ENCODE assay signal across 9 cellular contexts in the genomic region with DNA sequence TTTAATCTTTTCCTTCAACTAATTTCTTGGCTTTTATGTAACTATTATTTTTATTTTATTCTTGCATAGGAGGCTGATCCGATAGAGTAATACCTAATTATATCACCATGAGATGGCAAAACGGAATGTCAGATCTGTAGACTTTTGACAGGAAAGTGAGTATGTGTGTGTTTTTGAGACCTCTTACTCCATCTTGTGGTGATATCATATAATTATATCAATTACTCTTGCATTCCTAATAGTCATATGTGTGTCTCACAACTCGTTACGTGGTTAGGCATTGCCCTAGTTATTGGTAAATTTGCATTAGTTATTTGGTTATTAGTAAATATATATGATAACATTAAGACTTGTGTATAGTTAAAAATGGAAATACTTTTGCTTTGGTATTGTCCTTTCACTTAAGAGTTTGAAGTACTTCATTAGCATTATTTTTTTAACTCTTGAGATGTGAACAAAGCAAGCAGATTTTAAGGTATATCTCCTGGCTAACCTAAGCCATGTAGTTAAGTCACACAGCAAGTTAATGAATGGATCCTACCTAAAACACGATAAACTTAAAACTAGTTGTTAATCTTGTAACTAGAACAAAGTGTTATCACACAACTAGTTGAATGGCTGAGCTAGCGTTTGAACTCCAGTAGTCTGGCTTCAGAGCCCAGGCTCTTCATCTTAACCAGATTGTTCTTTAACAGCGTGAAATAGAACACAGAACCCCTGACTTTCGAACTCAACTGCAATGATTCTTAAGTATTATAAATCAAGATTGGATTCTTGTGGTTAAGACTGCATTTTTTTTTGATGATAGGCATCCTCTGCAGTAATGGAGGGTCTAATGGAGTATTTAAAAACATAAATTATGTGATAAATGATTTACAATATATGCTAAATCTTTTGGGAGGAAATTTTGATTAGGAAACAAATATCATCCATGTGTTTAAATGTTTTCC.
DNase-seq lines count a peak whose midpoint lies in the region; ATAC-seq, FAIRE-seq and TF ChIP-seq lines count a peak whose summit lies in the region.
"Had no signal": no experiment of that assay in that cellular context is flagged by ENCODE, and none has a peak within 500 bp of the region (broad histone marks: within the 10 kb centered on the region; RNA-seq: fewer than 3 reads in every experiment).

No MANE protein-coding gene starts in this region.

- H3K4me1 ChIP-seq in CD4-positive, CD25-positive, alpha-beta regulatory T cell (ENCODE audit: control insufficient read depth, insufficient read depth, low read length, poor library complexity, severe bottlenecking), result no peaks in the 10 kb centered on the region
- H3K4me1 ChIP-seq in adipocyte (ENCODE audit: control insufficient read depth, insufficient read depth, low read length), result peaks cover 24% of the 10 kb centered on the region
- no peaks in the 10 kb centered on the region for H3K4me1 ChIP-seq in HepG2 (ENCODE audit: insufficient read depth, low read length)

- H3K9me3 Mint-ChIP-seq in CD4-positive, CD25-positive, alpha-beta regulatory T cell, result peaks cover 0 to 4% (median 0%) of the 10 kb centered on the region in 7 donors

- no peak for TF ChIP-seq POLR2A in HepG2 (IDR thresholded peaks at IDR 0.05; ENCODE audit: insufficient read depth in 1 of 2, low read depth in 2 of 2, low read length in 2 of 2)

- no peak overlapping the region for H3K27ac Mint-ChIP-seq in CD4-positive, CD25-positive, alpha-beta regulatory T cell

- in situ Hi-C loops in HepG2 (cut with HindIII; ENCODE audit: extremely low pct_ligation_motif_present, low pct_unique_long_range_greater_than_20kb), result no loop called here

- TF ChIP-seq EP300 in Ishikawa (IDR thresholded peaks at IDR 0.05; ENCODE audit: borderline replicate concordance) (no peak), HepG2 (IDR thresholded peaks at IDR 0.05; ENCODE audit: low read depth in 2 of 2, low read length in 2 of 2) (no peak), HepG2 (CRISPR knock-in tag; IDR thresholded peaks at IDR 0.05; ENCODE audit: borderline replicate concordance) (no peak)

- no peaks in the 10 kb centered on the region for H3K79me2 ChIP-seq in HepG2 (ENCODE audit: insufficient read depth, low read length)

- H3K27me3 Mint-ChIP-seq in CD4-positive, CD25-positive, alpha-beta regulatory T cell, result no peaks in the 10 kb centered on the region

- no peaks in the 10 kb centered on the region for H3K36me3 ChIP-seq in CD4-positive, CD25-positive, alpha-beta regulatory T cell (ENCODE audit: control insufficient read depth, insufficient read depth, low read length)
- no peaks in the 10 kb centered on the region for H3K36me3 ChIP-seq in adipocyte (ENCODE audit: control insufficient read depth, insufficient read depth, low read length, severe bottlenecking)
- H3K36me3 ChIP-seq in HepG2 (replicated peaks in 1 of 2; ENCODE audit: control insufficient read depth in 1 of 2, insufficient read depth in 2 of 2, low read length in 2 of 2), result no peaks in the 10 kb centered on the region
- H3K36me3 ChIP-seq: upper lobe of left lung had no signal

- no peak overlapping the region for H2AFZ ChIP-seq in HepG2 (ENCODE audit: low read length)

- CTCF ChIA-PET in HepG2 (lab: Yijun Ruan, JAX; ENCODE audit: low intra/inter-chr PET ratio, low total read pairs), result interaction anchor here (1.3 kb wide), 1 partner anchor 29 kb away, joined by 3 read pairs; no protein-coding TSS in a partner anchor

- H3K4me3 ChIP-seq in CD4-positive, CD25-positive, alpha-beta regulatory T cell (ENCODE audit: low read depth, low read length), result no peak overlapping the region
- H3K4me3 ChIP-seq in adipocyte (ENCODE audit: low read length), result peak overlapping the region; percentile 43
- no peak overlapping the region for H3K4me3 ChIP-seq in HepG2 (replicated peaks in 1 of 3; ENCODE audit: insufficient read depth in 1 of 3, low read depth in 2 of 3, low read length in 3 of 3)
- H3K4me3 ChIP-seq: upper lobe of left lung had no signal

- 0 out of 2 replicates have a peak, but pooled peaks have one; percentile 14 for TF ChIP-seq CTCF in HepG2 (CRISPR knock-in tag; IDR thresholded peaks at IDR 0.05)

- no peaks in the 10 kb centered on the region for H3K9me3 ChIP-seq in CD4-positive, CD25-positive, alpha-beta regulatory T cell (ENCODE audit: control insufficient read depth in 2 of 2, low read length in 2 of 2)
- no peaks in the 10 kb centered on the region for H3K9me3 ChIP-seq in adipocyte (ENCODE audit: control insufficient read depth, low read length)
- H3K9me3 ChIP-seq in HepG2 (ENCODE audit: low read length), result no peaks in the 10 kb centered on the region
- H3K9me3 ChIP-seq: upper lobe of left lung had no signal

- H3K36me3 Mint-ChIP-seq in CD4-positive, CD25-positive, alpha-beta regulatory T cell, result no peaks in the 10 kb centered on the region

- peak in 2 of 3 donors; percentile 10 to 31 for DNase-seq in CD4-positive, CD25-positive, alpha-beta regulatory T cell
- DNase-seq in adipocyte (ENCODE audit: low read depth) (peak; percentile 50), HepG2 (ENCODE audit: low spot score) (peak; percentile 11)
- DNase-seq in stimulated activated CD4-positive, alpha-beta T cell treated with anti-CD3 and anti-CD28 coated beads, Interleukin-2, amount 100 ng/mL, for 48 hours, result no peak
- DNase-seq: upper lobe of left lung had no signal

- no peak for ATAC-seq in CD4-positive, CD25-positive, alpha-beta regulatory T cell (ENCODE audit: low read depth in 2 of 2)
- ATAC-seq in GM19043 (IDR thresholded peaks at IDR 0.05; ENCODE audit: low read depth, unreplicated experiment), result peak; percentile 82
- ATAC-seq in HepG2, result peak; percentile 66
- no peak for ATAC-seq in HG03025 (IDR thresholded peaks at IDR 0.05; ENCODE audit: low FRiP score, unreplicated experiment)
- no peak for ATAC-seq in HG03469 (IDR thresholded peaks at IDR 0.05; ENCODE audit: unreplicated experiment)

- TF ChIP-seq RAD21 in Ishikawa (IDR thresholded peaks at IDR 0.05; ENCODE audit: low read depth) (peak; percentile 48; the same call in 1 of the 2 replicates), HepG2 (CRISPR knock-in tag; IDR thresholded peaks at IDR 0.05) (no peak)

- no peak overlapping the region for H3K27ac ChIP-seq in CD4-positive, CD25-positive, alpha-beta regulatory T cell (ENCODE audit: insufficient read depth, low read length, poor library complexity, severe bottlenecking)
- H3K27ac ChIP-seq in HepG2 (ENCODE audit: extremely low read length, insufficient read depth, low read length), result no peak overlapping the region
- H3K27ac ChIP-seq: upper lobe of left lung had no signal

- POLR2A ChIA-PET in HepG2 (lab: Yijun Ruan, JAX), result no interaction called here

- no peak overlapping the region for H3K4me3 Mint-ChIP-seq in CD4-positive, CD25-positive, alpha-beta regulatory T cell

- no peak for FAIRE-seq in HepG2 (lab: Jason Lieb, UNC)

- H3K9ac ChIP-seq in adipocyte (ENCODE audit: low read length), result peak overlapping the region; percentile 37
- H3K9ac ChIP-seq in HepG2 (ENCODE audit: insufficient read depth, low read depth, low read length), result no peak overlapping the region

- H3K4me2 ChIP-seq in HepG2 (ENCODE audit: low read depth, low read length), result no peak overlapping the region

- no peaks in the 10 kb centered on the region for H4K20me1 ChIP-seq in HepG2 (ENCODE audit: insufficient read depth, low read length)

- WGBS in HepG2 (ENCODE audit: low lambda C conversion rate), result 79% methylated on average over 8 of the region's 8 CpGs

- no TSS peak for BruUV-seq in HepG2 (replicated peaks; lab: Mats Ljungman, UMichigan)

- intact Hi-C loops in HepG2 (cut with micrococcal nuclease; ENCODE audit: unreplicated experiment), result loop anchor here (2.0 kb wide), 1 partner anchor 68 kb away; no protein-coding TSS in a partner anchor

- H3K27me3 ChIP-seq in CD4-positive, CD25-positive, alpha-beta regulatory T cell (ENCODE audit: control insufficient read depth, insufficient read depth, low read length), result no peaks in the 10 kb centered on the region
- no peaks in the 10 kb centered on the region for H3K27me3 ChIP-seq in adipocyte (replicated peaks; ENCODE audit: control insufficient read depth, insufficient read depth, low read length)
- no peaks in the 10 kb centered on the region for H3K27me3 ChIP-seq in HepG2 (ENCODE audit: control insufficient read depth in 1 of 2, insufficient read depth in 2 of 2, low read length in 2 of 2)
- H3K27me3 ChIP-seq: upper lobe of left lung had no signal

- H3K4me1 Mint-ChIP-seq in CD4-positive, CD25-positive, alpha-beta regulatory T cell, result peaks cover 0 to 2% (median 0%) of the 10 kb centered on the region in 4 donors

TF ChIP-seq in Ishikawa, 13 proteins besides CTCF, POLR2A, EP300 and RAD21 (continues in another document):
- TF ChIP-seq, protein P1, sequence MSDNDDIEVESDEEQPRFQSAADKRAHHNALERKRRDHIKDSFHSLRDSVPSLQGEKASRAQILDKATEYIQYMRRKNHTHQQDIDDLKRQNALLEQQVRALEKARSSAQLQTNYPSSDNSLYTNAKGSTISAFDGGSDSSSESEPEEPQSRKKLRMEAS (IDR thresholded peaks at IDR 0.05), result no peak
- no peak for TF ChIP-seq NFIC (IDR thresholded peaks at IDR 0.05)
- no peak for TF ChIP-seq TEAD4 (IDR thresholded peaks at IDR 0.05)
- no peak for TF ChIP-seq EGR1 (IDR thresholded peaks at IDR 0.05)
- TF ChIP-seq, protein P2, sequence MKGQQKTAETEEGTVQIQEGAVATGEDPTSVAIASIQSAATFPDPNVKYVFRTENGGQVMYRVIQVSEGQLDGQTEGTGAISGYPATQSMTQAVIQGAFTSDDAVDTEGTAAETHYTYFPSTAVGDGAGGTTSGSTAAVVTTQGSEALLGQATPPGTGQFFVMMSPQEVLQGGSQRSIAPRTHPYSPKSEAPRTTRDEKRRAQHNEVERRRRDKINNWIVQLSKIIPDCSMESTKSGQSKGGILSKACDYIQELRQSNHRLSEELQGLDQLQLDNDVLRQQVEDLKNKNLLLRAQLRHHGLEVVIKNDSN (IDR thresholded peaks at IDR 0.05), result no peak
- TF ChIP-seq CEBPB (IDR thresholded peaks at IDR 0.05), result no peak
- TF ChIP-seq CREB1 (IDR thresholded peaks at IDR 0.05; ENCODE audit: low read depth), result no peak

TF ChIP-seq in HepG2, 621 proteins besides CTCF, POLR2A, EP300 and RAD21:
- TF ChIP-seq, protein P3, sequence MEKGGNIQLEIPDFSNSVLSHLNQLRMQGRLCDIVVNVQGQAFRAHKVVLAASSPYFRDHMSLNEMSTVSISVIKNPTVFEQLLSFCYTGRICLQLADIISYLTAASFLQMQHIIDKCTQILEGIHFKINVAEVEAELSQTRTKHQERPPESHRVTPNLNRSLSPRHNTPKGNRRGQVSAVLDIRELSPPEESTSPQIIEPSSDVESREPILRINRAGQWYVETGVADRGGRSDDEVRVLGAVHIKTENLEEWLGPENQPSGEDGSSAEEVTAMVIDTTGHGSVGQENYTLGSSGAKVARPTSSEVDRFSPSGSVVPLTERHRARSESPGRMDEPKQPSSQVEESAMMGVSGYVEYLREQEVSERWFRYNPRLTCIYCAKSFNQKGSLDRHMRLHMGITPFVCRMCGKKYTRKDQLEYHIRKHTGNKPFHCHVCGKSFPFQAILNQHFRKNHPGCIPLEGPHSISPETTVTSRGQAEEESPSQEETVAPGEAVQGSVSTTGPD (CRISPR knock-in tag; IDR thresholded peaks at IDR 0.05), result no peak
- TF ChIP-seq MZF1 (CRISPR knock-in tag; IDR thresholded peaks at IDR 0.05; ENCODE audit: borderline replicate concordance) (no peak), DPF2 (CRISPR knock-in tag; IDR thresholded peaks at IDR 0.05; ENCODE audit: borderline replicate concordance, low read depth) (no peak), STAG1 (CRISPR knock-in tag; IDR thresholded peaks at IDR 0.05) (peak; percentile 46)

Comparison
In these comparisons a context has a peak if more than half of its experiments do, and no peak if none do; other contexts are left out.
1. ATAC-seq: peak in GM19043 (single experiment) and HepG2 (single experiment); none in CD4-positive, CD25-positive, alpha-beta regulatory T cell (0 of 2), HG03025 (single experiment) and HG03469 (single experiment).
2. DNase-seq: peak in CD4-positive, CD25-positive, alpha-beta regulatory T cell (2 of 3), adipocyte (single experiment) and HepG2 (single experiment); none in stimulated activated CD4-positive, alpha-beta T cell treated with anti-CD3 and anti-CD28 coated beads, Interleukin-2, amount 100 ng/mL, for 48 hours (0 of 2).